In the genomic region with DNA sequence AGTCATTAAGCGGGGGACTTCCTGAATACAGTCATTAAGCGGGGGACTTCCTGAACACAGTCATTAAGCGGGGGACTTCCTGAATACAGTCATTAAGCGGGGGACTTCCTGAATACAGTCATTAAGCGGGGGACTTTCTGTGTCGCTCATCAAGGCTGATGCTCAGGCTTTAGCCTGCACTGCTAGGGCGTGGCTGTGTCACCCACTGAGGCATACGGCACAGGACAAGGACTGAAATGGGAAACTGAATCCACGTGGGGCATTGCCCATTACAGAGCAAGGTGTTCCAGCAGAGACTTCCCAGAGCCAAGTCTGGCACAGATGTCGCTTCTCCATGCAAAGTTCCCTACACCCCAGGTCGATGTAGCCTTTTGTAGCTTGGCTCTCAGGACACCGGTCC, we compare ENCODE assay signal across 7 cellular contexts.
DNase-seq lines count a peak whose midpoint lies in the region; TF ChIP-seq lines count a peak whose summit lies in the region.
"Not testable (repeated sequence)": the region's sequence is repeated elsewhere in the genome, so short reads cannot be mapped to it uniquely, and the experiment has no call there.

No MANE protein-coding gene starts in this region.

- H3K9ac ChIP-seq in OCI-LY3 (ENCODE audit: low read length); trophoblast cell (ENCODE audit: low read length): not testable (repeated sequence)

- DNase-seq in A673 (ENCODE audit: low spot score) (peak; percentile 92), epidermal melanocyte (ENCODE audit: insufficient read length, low spot score) (peak; percentile 8), vagina (ENCODE audit: extremely low spot score in 2 of 2) (peak; percentile 22 to 47)
- not testable (repeated sequence) for DNase-seq in activated CD4-positive, alpha-beta memory T cell treated with anti-CD3 and anti-CD28 coated beads for 36 hours; trophoblast cell

- H3K9me3 Mint-ChIP-seq in activated CD4-positive, alpha-beta memory T cell treated with anti-CD3 and anti-CD28 coated beads for 36 hours; activated naive CD8-positive, alpha-beta T cell (ENCODE audit: low read depth): not testable (repeated sequence)

- not testable (repeated sequence) for BruUV-seq in A673 (replicated peaks; lab: Mats Ljungman, UMichigan)

- H2BK12ac ChIP-seq in trophoblast cell (ENCODE audit: low read length), result not testable (repeated sequence)

- H3K9me3 ChIP-seq in A673 (ENCODE audit: low read depth, low read length, poor library complexity, severe bottlenecking) (peaks cover 60% of the 10 kb centered on the region), OCI-LY3 (ENCODE audit: insufficient read depth, low read length) (peaks cover 21% of the 10 kb centered on the region)
- H3K9me3 ChIP-seq in trophoblast cell (ENCODE audit: insufficient read depth, low read depth, low read length); vagina: not testable (repeated sequence)

- H3K27ac Mint-ChIP-seq in activated CD4-positive, alpha-beta memory T cell treated with anti-CD3 and anti-CD28 coated beads for 36 hours, result peak overlapping the region; percentile 33
- H3K27ac Mint-ChIP-seq in activated naive CD8-positive, alpha-beta T cell, result peak overlapping the region; percentile 28

- no CpG with 5 or more reads among the region's 12 CpGs for WGBS in trophoblast cell (ENCODE audit: extremely low coverage, insufficient coverage, insufficient read length)

- H3K14ac ChIP-seq in trophoblast cell (ENCODE audit: low read length), result not testable (repeated sequence)

- not testable (repeated sequence) for H3K23ac ChIP-seq in trophoblast cell (ENCODE audit: low read length)

- not testable (repeated sequence) for H2BK120ac ChIP-seq in trophoblast cell (ENCODE audit: insufficient read depth, low read length, poor library complexity)

- H4K91ac ChIP-seq in trophoblast cell (ENCODE audit: low read depth, low read length), result not testable (repeated sequence)

- H3K27me3 Mint-ChIP-seq in activated CD4-positive, alpha-beta memory T cell treated with anti-CD3 and anti-CD28 coated beads for 36 hours; activated naive CD8-positive, alpha-beta T cell: not testable (repeated sequence)

- not testable (repeated sequence) for H3K4me3 Mint-ChIP-seq in activated CD4-positive, alpha-beta memory T cell treated with anti-CD3 and anti-CD28 coated beads for 36 hours; activated naive CD8-positive, alpha-beta T cell

- H3K79me2 ChIP-seq in OCI-LY3 (ENCODE audit: low read length); trophoblast cell (ENCODE audit: control insufficient read depth, insufficient read depth, low read length, poor library complexity): not testable (repeated sequence)

- not testable (repeated sequence) for H3K27me3 ChIP-seq in A673 (replicated peaks; ENCODE audit: insufficient read depth, low read depth, low read length, poor library complexity); OCI-LY3 (ENCODE audit: low read depth, low read length); trophoblast cell (ENCODE audit: insufficient read depth, low read length); vagina

- not testable (repeated sequence) for TF ChIP-seq POLR2A in vagina (IDR thresholded peaks at IDR 0.05)

- not testable (repeated sequence) for H2AK5ac ChIP-seq in trophoblast cell (ENCODE audit: low read length)

- not testable (repeated sequence) for H2BK5ac ChIP-seq in trophoblast cell (ENCODE audit: low read depth, low read length, poor library complexity)

- not testable (repeated sequence) for TF ChIP-seq CTCF in A673 (conservative IDR thresholded peaks at IDR 0.05; ENCODE audit: low read depth, low read length); OCI-LY3 (IDR thresholded peaks at IDR 0.05; ENCODE audit: low read depth, low read length); vagina (IDR thresholded peaks at IDR 0.05)

- H4K12ac ChIP-seq in trophoblast cell (ENCODE audit: low read depth, low read length), result not testable (repeated sequence)

- H3K4me2 ChIP-seq in OCI-LY3 (ENCODE audit: low read length); trophoblast cell (ENCODE audit: low read length): not testable (repeated sequence)

- not testable (repeated sequence) for H3K36me3 ChIP-seq in A673 (ENCODE audit: insufficient read depth, low read length, poor library complexity, severe bottlenecking); trophoblast cell (ENCODE audit: control insufficient read depth in 1 of 2, insufficient read depth in 2 of 2, low read length in 2 of 2); vagina
- H3K36me3 ChIP-seq in OCI-LY3 (replicated peaks; ENCODE audit: low read depth, low read length), result peaks cover 15% of the 10 kb centered on the region

- not testable (repeated sequence) for H4K20me1 ChIP-seq in OCI-LY3 (ENCODE audit: insufficient read depth, low read length)

- CTCF ChIA-PET in A673 (lab: Charles Lee); activated CD4-positive, alpha-beta memory T cell treated with anti-CD3 and anti-CD28 coated beads for 36 hours (lab: Charles Lee): not testable (repeated sequence)

- H3K4ac ChIP-seq in trophoblast cell (ENCODE audit: low read depth, low read length), result not testable (repeated sequence)

- not testable (repeated sequence) for H3K4me1 Mint-ChIP-seq in activated CD4-positive, alpha-beta memory T cell treated with anti-CD3 and anti-CD28 coated beads for 36 hours (ENCODE audit: low read depth); activated naive CD8-positive, alpha-beta T cell (ENCODE audit: low read depth)

- H2AFZ ChIP-seq in OCI-LY3 (ENCODE audit: low read depth, low read length); trophoblast cell (ENCODE audit: insufficient read depth, low read length, poor library complexity): not testable (repeated sequence)

- not testable (repeated sequence) for H4K8ac ChIP-seq in trophoblast cell (ENCODE audit: low read depth, low read length)

- POLR2A ChIA-PET in A673 (lab: Charles Lee; ENCODE audit: low non-redundant PET); activated CD4-positive, alpha-beta memory T cell treated with anti-CD3 and anti-CD28 coated beads for 36 hours (lab: Charles Lee): not testable (repeated sequence)

- peak overlapping the region; percentile 100 for H3K27ac ChIP-seq in A673 (ENCODE audit: low read depth, low read length, poor library complexity, severe bottlenecking)
- H3K27ac ChIP-seq in OCI-LY3 (ENCODE audit: low read length), result peak overlapping the region; percentile 81
- H3K27ac ChIP-seq in trophoblast cell (ENCODE audit: low read depth, low read length); vagina: not testable (repeated sequence)

- H3K18ac ChIP-seq in trophoblast cell (ENCODE audit: low read length), result not testable (repeated sequence)

- not testable (repeated sequence) for H3K4me3 ChIP-seq in A673 (ENCODE audit: low read depth, low read length, poor library complexity, severe bottlenecking); OCI-LY3 (ENCODE audit: low read length); vagina
- peak overlapping the region; percentile 10 for H3K4me3 ChIP-seq in trophoblast cell (ENCODE audit: low read depth, low read length)

- intact Hi-C loops in A673 (cut with micrococcal nuclease; ENCODE audit: unreplicated experiment); activated CD4-positive, alpha-beta memory T cell treated with anti-CD3 and anti-CD28 coated beads for 36 hours (cut with micrococcal nuclease); vagina (cut with DNase I): not testable (repeated sequence)

- not testable (repeated sequence) for H3K4me1 ChIP-seq in A673 (ENCODE audit: insufficient read depth, low read length, poor library complexity, severe bottlenecking); OCI-LY3 (ENCODE audit: low read length); trophoblast cell (ENCODE audit: control insufficient read depth in 1 of 2, insufficient read depth in 2 of 2, low read length in 2 of 2)
- peaks cover 17% of the 10 kb centered on the region for H3K4me1 ChIP-seq in vagina

- not testable (repeated sequence) for H3K79me1 ChIP-seq in trophoblast cell (ENCODE audit: low read length)

- not testable (repeated sequence) for H3K36me3 Mint-ChIP-seq in activated CD4-positive, alpha-beta memory T cell treated with anti-CD3 and anti-CD28 coated beads for 36 hours; activated naive CD8-positive, alpha-beta T cell
